Comparison of ENCODE assay signal across 25 cellular contexts in genomic region chr9:89219637-89220036, GRCh38.
"Had no signal": no experiment of that assay in that cellular context is flagged by ENCODE, and none has a peak within 500 bp of the region (broad histone marks: within the 10 kb centered on the region; RNA-seq: fewer than 3 reads in every experiment).

No MANE protein-coding gene starts in this region.

- H3K9me3 ChIP-seq: Peyer's patch had no signal

- H3K36me3 ChIP-seq: brain microvascular endothelial cell, Peyer's patch had no signal

- DNase-seq: activated CD4-positive, alpha-beta memory T cell treated with anti-CD3 and anti-CD28 coated beads for 36 hours; activated CD4-positive, alpha-beta T cell treated with anti-CD3 and anti-CD28 coated beads for 48 hours; activated CD4-positive, CD25-positive, alpha-beta regulatory T cell treated with anti-CD3 and anti-CD28 coated beads, Interleukin-2, amount 50 U/mL, for 72 hours; activated gamma-delta T cell; activated naive CD4-positive, alpha-beta T cell treated with anti-CD3 and anti-CD28 coated beads for 36 hours; activated T-cell treated with anti-CD3 and anti-CD28 coated beads for 4 hours; activated T-cell treated with anti-CD3 and anti-CD28 coated beads, Interleukin-2, amount 50 U/mL, for 48 hours; amygdala; brain microvascular endothelial cell; cerebellar nuclear complex; NCI-H1092 treated with DMSO at 0.1 percent for 48 hours; NCI-H1417 treated with DMSO at 0.1 percent for 48 hours; NCI-H1694; NCI-H2029; NCI-H345; NCI-H510A; NCI-H526 treated with DMSO at 0.1 percent for 48 hours; NCI-H82; NK-92 treated with Interleukin-12 subunit alpha and Interleukin-12 subunit beta, amount 100 ng/mL, for 24 hours; SHP77; T-helper 17 cell; T-helper 9 cell had no signal

- ATAC-seq: activated T-helper 17 cell treated with anti-CD3 and anti-CD28 coated beads, Interleukin-2, amount 50 U/mL, for 72 hours; T-helper 17 cell; WTC11 had no signal

- H3K27me3 ChIP-seq: brain microvascular endothelial cell, Peyer's patch had no signal

- H3K4me3 ChIP-seq: Peyer's patch had no signal

- H3K4me1 ChIP-seq: Peyer's patch had no signal

- H3K27ac ChIP-seq: brain microvascular endothelial cell, Peyer's patch had no signal
